8 cellular contexts compared by ENCODE assay signal in the genomic region with DNA sequence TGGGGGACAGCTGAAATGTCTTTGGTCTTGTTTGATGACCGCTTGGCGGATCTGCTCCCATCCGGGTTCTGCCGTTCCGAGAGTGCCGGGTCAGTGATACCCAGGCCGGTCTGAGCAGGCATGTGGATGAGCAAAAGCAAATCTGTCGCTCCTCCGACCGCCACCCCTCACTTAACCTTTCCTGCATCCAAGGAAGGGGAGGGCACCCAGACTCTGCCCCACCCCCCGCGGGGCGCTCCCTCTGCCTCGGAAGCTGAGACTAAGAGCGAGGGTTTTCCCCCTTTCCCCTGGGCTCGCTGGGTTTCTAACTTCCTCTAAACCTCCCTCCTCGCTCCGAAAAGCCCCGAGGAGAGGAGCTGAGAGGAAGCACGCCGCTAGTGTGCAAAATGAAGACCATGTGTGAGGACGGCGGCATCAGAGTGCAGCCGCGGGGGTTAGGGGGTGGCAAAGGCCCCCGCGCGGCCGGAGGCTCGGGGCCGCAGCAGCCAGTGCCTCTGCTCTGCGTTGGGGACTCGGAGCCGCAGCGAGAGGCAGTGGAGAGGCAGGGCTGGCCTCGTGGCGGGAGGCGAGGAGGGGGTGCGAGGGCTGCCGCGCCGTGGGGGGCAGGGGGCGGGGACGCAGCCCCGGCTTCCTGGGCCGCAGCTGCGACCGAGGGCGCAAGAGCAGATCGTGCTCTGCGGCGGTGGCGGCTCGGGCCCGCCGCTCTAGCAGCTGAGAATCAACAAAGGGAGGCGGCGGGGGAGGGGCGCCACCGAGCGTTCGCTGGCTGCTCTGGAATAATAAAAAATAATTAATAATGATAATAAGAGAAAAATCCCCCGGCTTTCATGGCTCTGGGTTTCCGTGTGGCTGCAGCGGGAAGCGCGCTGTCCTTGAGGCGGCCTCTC. TPM values are rescaled to one million over a fixed set of nuclear protein-coding genes. Genes with fewer than 3 reads are reported as not detected.
A peak's percentile ranks its signal among the peaks of the same experiment; 100 is the strongest.
DNase-seq lines count a peak whose midpoint lies in the region; ATAC-seq, FAIRE-seq and TF ChIP-seq lines count a peak whose summit lies in the region.

No MANE protein-coding gene starts in this region.

- TF ChIP-seq CTCF in A549 (IDR thresholded peaks at IDR 0.05) (peak; percentile 14; the same call in 1 of the 3 replicates), GM13977 (IDR thresholded peaks at IDR 0.05; ENCODE audit: extremely low read depth, insufficient read depth, missing control alignments) (no peak), astrocyte of the cerebellum (IDR thresholded peaks at IDR 0.05; ENCODE audit: low read depth, low read length, missing control alignments) (no peak), gastrocnemius medialis (IDR thresholded peaks at IDR 0.05 in 4 of 5, conservative IDR thresholded peaks at IDR 0.05 in 1 of 5) (peak in 1 of 5 experiments; percentile 20)

- H3K4me3 ChIP-seq in A549 (peak overlapping the region; percentile 64), astrocyte of the cerebellum (ENCODE audit: low read depth, low read length) (peak overlapping the region; percentile 23), iPS DF 6.9 (ENCODE audit: low read length) (peak overlapping the region; percentile 21; the same call in 1 of the 2 replicates), gastrocnemius medialis (peak overlapping the region; percentile 50 to 63 (median 60))

- CTCF ChIA-PET in A549 (lab: Yijun Ruan, JAX): interaction anchor here (0.7 to 2.4 kb wide), 8 partner anchors 12 to 338 kb away, joined by 3 to 11 read pairs (median 3); no protein-coding TSS in a partner anchor

- TF ChIP-seq RAD21 in A549 (conservative IDR thresholded peaks at IDR 0.05 in 1 of 2, IDR thresholded peaks at IDR 0.05 in 1 of 2): 0 out of 5 replicates have a peak, but pooled peaks of 1 of the 2 experiments have one; percentile 5

- H3K27me3 ChIP-seq in iPS DF 6.9 (ENCODE audit: control insufficient read depth, insufficient read depth, low read length) (peaks cover 11% of the 10 kb centered on the region), gastrocnemius medialis (peaks cover 0 to 22% (median 5%) of the 10 kb centered on the region in 3 donors)

- DNase-seq in A549 (ENCODE audit: low read depth in 1 of 2, low spot score in 1 of 2): peak; percentile 35 to 41
- peak; percentile 86 for DNase-seq in GM13977 (ENCODE audit: low spot score)
- peak; percentile 77 for DNase-seq in SIG-M5 treated with dmso at 0.1 percent for 504 hours (lab: John Stamatoyannopoulos, UW; ENCODE audit: unreplicated experiment)
- DNase-seq in astrocyte of the cerebellum (ENCODE audit: low read depth): no peak
- DNase-seq in iPS DF 6.9 (ENCODE audit: low read depth, low spot score): no peak
- DNase-seq in gastrocnemius medialis: peak in 1 of 2 donors; percentile 30
- no peak for DNase-seq in NCI-H1048 (lab: John Stamatoyannopoulos, UW)

- WGBS in A549 (ENCODE audit: missing lambda C conversion rate): 2% methylated on average over 19 of the region's 68 CpGs
- WGBS in iPS DF 6.9 (ENCODE audit: insufficient coverage, insufficient read length): no CpG with 5 or more reads among the region's 68 CpGs

- peak; percentile 18 for FAIRE-seq in A549 (lab: Jason Lieb, UNC)

- H3K4me1 ChIP-seq in A549 (peaks cover 18% of the 10 kb centered on the region), iPS DF 6.9 (ENCODE audit: control insufficient read depth, insufficient read depth, low read length) (peaks cover 8% of the 10 kb centered on the region), gastrocnemius medialis (peaks cover 4 to 18% of the 10 kb centered on the region in 2 donors)

- peak; percentile 21; the same call in 1 of the 2 replicates for TF ChIP-seq POLR2A in A549 (IDR thresholded peaks at IDR 0.05; ENCODE audit: low read length)
- TF ChIP-seq POLR2A in gastrocnemius medialis (IDR thresholded peaks at IDR 0.05): no peak

- H3K9me3 ChIP-seq in A549 (no peaks in the 10 kb centered on the region), iPS DF 6.9 (ENCODE audit: control insufficient read depth, insufficient read depth, low read length) (no peaks in the 10 kb centered on the region), gastrocnemius medialis (no peaks in the 10 kb centered on the region)

- ATAC-seq in A549: peak; percentile 10 to 28; a peak in 5 of 6 replicates
- ATAC-seq in HG03342 (IDR thresholded peaks at IDR 0.05; ENCODE audit: unreplicated experiment): peak; percentile 55
- peak; percentile 6 to 20 for ATAC-seq in gastrocnemius medialis

- no peak for TF ChIP-seq EP300 in A549 (IDR thresholded peaks at IDR 0.05)

- peak overlapping the region; percentile 98 to 99 for H3K27ac ChIP-seq in A549
- no peak overlapping the region for H3K27ac ChIP-seq in iPS DF 6.9 (ENCODE audit: low read length)
- peak overlapping the region; percentile 77 to 86 (median 82) for H3K27ac ChIP-seq in gastrocnemius medialis

- H3K36me3 ChIP-seq in iPS DF 6.9 (ENCODE audit: control insufficient read depth, insufficient read depth, low read length): no peaks in the 10 kb centered on the region
- no peaks in the 10 kb centered on the region for H3K36me3 ChIP-seq in gastrocnemius medialis

- POLR2A ChIA-PET in A549 (lab: Yijun Ruan, JAX): interaction anchor here (0.8 to 6.2 kb wide), 12 partner anchors 12 to 1349 kb away, joined by 3 to 67 read pairs (median 5); a partner anchor contains a TSS

- in situ Hi-C loops in GM13977 (cut with MboI; ENCODE audit: low pct_unique_long_range_greater_than_20kb, low sequenced_read_pairs, unreplicated experiment): loop anchor here (25.0 kb wide), 1 partner anchor 141 kb away; no protein-coding TSS in a partner anchor
- in situ Hi-C loops in astrocyte of the cerebellum (cut with HindIII; ENCODE audit: low sequenced_read_pairs): no loop called here
- in situ Hi-C loops in gastrocnemius medialis (cut with MboI; ENCODE audit: low sequenced_read_pairs in 4 of 4): loop anchor here in 2 of 4 donors (25.0 kb wide), 2 partner anchors 141 to 416 kb away; no protein-coding TSS in a partner anchor

- H3K4me2 ChIP-seq in A549: peak overlapping the region; percentile 100

- intact Hi-C loops in gastrocnemius medialis (cut with DNase I; ENCODE audit: low total_unique reads): loop anchor here (1.0 to 2.0 kb wide), 3 partner anchors 47 to 140 kb away; no protein-coding TSS in a partner anchor

TF ChIP-seq in A549, 52 proteins besides CTCF, POLR2A, EP300 and RAD21:
- TF ChIP-seq, protein P1, sequence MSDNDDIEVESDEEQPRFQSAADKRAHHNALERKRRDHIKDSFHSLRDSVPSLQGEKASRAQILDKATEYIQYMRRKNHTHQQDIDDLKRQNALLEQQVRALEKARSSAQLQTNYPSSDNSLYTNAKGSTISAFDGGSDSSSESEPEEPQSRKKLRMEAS (IDR thresholded peaks at IDR 0.05): peak; percentile 74
- peak in 1 of 2 experiments; percentile 20; a peak in 2 of 5 replicates for TF ChIP-seq JUN (IDR thresholded peaks at IDR 0.05)
- no peak for TF ChIP-seq ZFP36 (IDR thresholded peaks at IDR 0.05; ENCODE audit: borderline replicate concordance, partially characterized antibody)

RNA-seq across cellular contexts. Expression of a gene that starts 55.8 kb away (rescaled TPM):
- polyA plus RNA-seq in A549 (2011; rRNA removed): 12.2 and 21.3 TPM in 2 replicates
- 11.8 and 11.9 TPM in 2 replicates for polyA plus RNA-seq in A549 (2012; cell fraction: cytosol; rRNA removed)
- 20.3 and 26.6 TPM in 2 replicates for polyA plus RNA-seq in A549 (2012; cell fraction: nucleus; rRNA removed)
- polyA plus RNA-seq in A549 (2017; fragmentation: RNase III; extraction: RNeasy Plus Mini Kit Qiagen cat#74134 plus additional on column Dnase treatment): 12.6 to 15.8 TPM (median 12.6 TPM) in 3 replicates
- 24.5 and 33.1 TPM in 2 replicates for polyA minus RNA-seq in A549 (2011; rRNA and poly(A)+ RNA removed)
- total RNA-seq in gastrocnemius medialis: 10 to 100 TPM in 3 of 4 donors, 1 to 10 TPM in 1; 6.5 to 43.8 (median 18.4) TPM

Comparison
In these comparisons a context has a peak if more than half of its experiments do, and no peak if none do; other contexts are left out.
1. DNase-seq: peak in A549 (2 of 2), GM13977 (single experiment) and SIG-M5 treated with dmso at 0.1 percent for 504 hours (single experiment); none in astrocyte of the cerebellum (single experiment), iPS DF 6.9 (single experiment) and NCI-H1048 (single experiment).
2. Peak in every context shown above with its lines, with median percentiles within 50 percentile points of each other: ATAC-seq and H3K4me3 ChIP-seq.